Comparison of ENCODE assay signal across 1 cellular context in the genomic region with DNA sequence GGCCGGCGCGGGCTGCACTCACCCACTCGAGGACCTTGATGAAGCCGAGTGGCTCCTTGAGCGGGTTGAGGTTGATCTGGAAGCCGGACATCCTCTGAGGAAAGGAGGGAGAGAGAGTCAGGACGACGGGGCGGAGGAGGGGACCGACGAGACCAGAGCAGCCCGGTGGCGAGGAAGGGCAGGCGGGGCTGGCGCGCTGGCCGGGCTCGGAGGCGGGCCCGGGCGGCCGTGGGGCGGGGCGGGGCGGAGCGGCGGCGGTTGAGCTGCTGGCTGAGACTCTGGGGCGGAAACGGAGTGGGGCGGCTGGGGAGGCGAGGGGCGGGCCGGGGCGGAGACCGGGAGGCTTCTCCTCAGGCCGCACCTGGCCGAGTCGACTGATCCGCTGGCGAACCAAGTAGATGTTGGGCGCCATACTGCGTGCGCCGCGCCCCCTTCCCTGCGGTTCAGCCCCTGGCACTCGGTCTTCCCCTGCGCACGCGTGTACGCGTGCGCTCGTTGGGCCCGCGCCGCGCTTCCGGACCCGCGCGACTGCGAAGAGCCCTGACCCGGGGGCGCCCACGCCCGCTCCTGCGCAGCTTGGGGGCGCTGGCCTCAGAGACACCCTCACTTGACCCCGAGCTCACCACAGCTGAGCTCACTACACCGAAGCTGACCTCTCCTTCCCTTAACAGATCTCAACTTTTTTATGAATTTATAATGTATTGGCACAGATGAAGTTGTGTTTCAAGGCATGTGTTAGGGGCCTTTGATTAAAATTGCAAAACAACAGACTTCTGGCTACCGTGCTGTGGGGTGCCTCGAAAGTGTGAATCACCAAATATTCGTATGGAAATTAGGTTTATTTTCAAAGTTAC.
A peak's percentile ranks its signal among the peaks of the same experiment; 100 is the strongest.
TF ChIP-seq lines count a peak whose summit lies in the region.

Gene SYPL1, minus strand, starts transcription at position 195 of the 854 bp plus-strand sequence. Its CDS starts 104 bp downstream, at position 91.

TF ChIP-seq in GM12878, 131 proteins besides CTCF, POLR2A, EP300 and RAD21 (continued from another document and continues in another):
- TF ChIP-seq, protein P1, sequence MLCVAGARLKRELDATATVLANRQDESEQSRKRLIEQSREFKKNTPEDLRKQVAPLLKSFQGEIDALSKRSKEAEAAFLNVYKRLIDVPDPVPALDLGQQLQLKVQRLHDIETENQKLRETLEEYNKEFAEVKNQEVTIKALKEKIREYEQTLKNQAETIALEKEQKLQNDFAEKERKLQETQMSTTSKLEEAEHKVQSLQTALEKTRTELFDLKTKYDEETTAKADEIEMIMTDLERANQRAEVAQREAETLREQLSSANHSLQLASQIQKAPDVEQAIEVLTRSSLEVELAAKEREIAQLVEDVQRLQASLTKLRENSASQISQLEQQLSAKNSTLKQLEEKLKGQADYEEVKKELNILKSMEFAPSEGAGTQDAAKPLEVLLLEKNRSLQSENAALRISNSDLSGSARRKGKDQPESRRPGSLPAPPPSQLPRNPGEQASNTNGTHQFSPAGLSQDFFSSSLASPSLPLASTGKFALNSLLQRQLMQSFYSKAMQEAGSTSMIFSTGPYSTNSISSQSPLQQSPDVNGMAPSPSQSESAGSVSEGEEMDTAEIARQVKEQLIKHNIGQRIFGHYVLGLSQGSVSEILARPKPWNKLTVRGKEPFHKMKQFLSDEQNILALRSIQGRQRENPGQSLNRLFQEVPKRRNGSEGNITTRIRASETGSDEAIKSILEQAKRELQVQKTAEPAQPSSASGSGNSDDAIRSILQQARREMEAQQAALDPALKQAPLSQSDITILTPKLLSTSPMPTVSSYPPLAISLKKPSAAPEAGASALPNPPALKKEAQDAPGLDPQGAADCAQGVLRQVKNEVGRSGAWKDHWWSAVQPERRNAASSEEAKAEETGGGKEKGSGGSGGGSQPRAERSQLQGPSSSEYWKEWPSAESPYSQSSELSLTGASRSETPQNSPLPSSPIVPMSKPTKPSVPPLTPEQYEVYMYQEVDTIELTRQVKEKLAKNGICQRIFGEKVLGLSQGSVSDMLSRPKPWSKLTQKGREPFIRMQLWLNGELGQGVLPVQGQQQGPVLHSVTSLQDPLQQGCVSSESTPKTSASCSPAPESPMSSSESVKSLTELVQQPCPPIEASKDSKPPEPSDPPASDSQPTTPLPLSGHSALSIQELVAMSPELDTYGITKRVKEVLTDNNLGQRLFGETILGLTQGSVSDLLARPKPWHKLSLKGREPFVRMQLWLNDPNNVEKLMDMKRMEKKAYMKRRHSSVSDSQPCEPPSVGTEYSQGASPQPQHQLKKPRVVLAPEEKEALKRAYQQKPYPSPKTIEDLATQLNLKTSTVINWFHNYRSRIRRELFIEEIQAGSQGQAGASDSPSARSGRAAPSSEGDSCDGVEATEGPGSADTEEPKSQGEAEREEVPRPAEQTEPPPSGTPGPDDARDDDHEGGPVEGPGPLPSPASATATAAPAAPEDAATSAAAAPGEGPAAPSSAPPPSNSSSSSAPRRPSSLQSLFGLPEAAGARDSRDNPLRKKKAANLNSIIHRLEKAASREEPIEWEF (IDR thresholded peaks at IDR 0.05; ENCODE audit: insufficient replicate concordance, low read depth, low read length), result no peak
- TF ChIP-seq USF1 (IDR thresholded peaks at IDR 0.05; ENCODE audit: borderline replicate concordance, extremely low read length, insufficient read depth, low read depth, low read length) (no peak), JUNB (IDR thresholded peaks at IDR 0.05) (no peak), KLF5 (IDR thresholded peaks at IDR 0.05; ENCODE audit: partially characterized antibody) (no peak), ELK1 (IDR thresholded peaks at IDR 0.05; ENCODE audit: low read depth, low read length) (0 out of 2 replicates have a peak, but pooled peaks have one; percentile 24), ZNF24 (IDR thresholded peaks at IDR 0.05) (no peak), SREBF1 (IDR thresholded peaks at IDR 0.05; ENCODE audit: low read length) (no peak), EED (IDR thresholded peaks at IDR 0.05; ENCODE audit: low read depth) (no peak), ZNF384 (IDR thresholded peaks at IDR 0.05; ENCODE audit: borderline replicate concordance, low read depth, low read length) (no peak), NR2F1 (conservative IDR thresholded peaks at IDR 0.05) (peak; percentile 97), SIX5 (IDR thresholded peaks at IDR 0.05; ENCODE audit: low read depth, low read length, severe bottlenecking) (no peak), SMARCA5 (IDR thresholded peaks at IDR 0.05) (no peak; the same call in 1 of the 2 replicates), RELA (IDR thresholded peaks at IDR 0.05; ENCODE audit: borderline replicate concordance, partially characterized antibody) (peak; percentile 43), WRNIP1 (IDR thresholded peaks at IDR 0.05; ENCODE audit: borderline replicate concordance, low read depth, low read length) (no peak), CHD2 (IDR thresholded peaks at IDR 0.05; ENCODE audit: borderline replicate concordance, low read depth, low read length) (no peak), ZBTB40 (IDR thresholded peaks at IDR 0.05; ENCODE audit: borderline replicate concordance) (no peak; the same call in 1 of the 2 replicates), DPF2 (IDR thresholded peaks at IDR 0.05) (peak; percentile 8), TARDBP (IDR thresholded peaks at IDR 0.05; ENCODE audit: borderline replicate concordance) (no peak; the same call in 1 of the 2 replicates), BHLHE40 (IDR thresholded peaks at IDR 0.05; ENCODE audit: borderline replicate concordance in 1 of 2, low read depth in 2 of 2, low read length in 1 of 2) (peak; percentile 79 to 91), ZBTB33 (IDR thresholded peaks at IDR 0.05) (no peak), BACH1 (IDR thresholded peaks at IDR 0.05; ENCODE audit: borderline replicate concordance) (peak; percentile 95), ZBED1 (IDR thresholded peaks at IDR 0.05; ENCODE audit: borderline replicate concordance) (no peak), JUND (IDR thresholded peaks at IDR 0.05; ENCODE audit: low read depth, low read length) (no peak), HDAC2 (IDR thresholded peaks at IDR 0.05) (no peak), ZZZ3 (IDR thresholded peaks at IDR 0.05; ENCODE audit: control insufficient read depth, insufficient read length, low read depth) (no peak), SIN3A (IDR thresholded peaks at IDR 0.05; ENCODE audit: low read depth, low read length) (no peak), GABPA (IDR thresholded peaks at IDR 0.05; ENCODE audit: low read depth) (no peak)
- TF ChIP-seq, protein P2, sequence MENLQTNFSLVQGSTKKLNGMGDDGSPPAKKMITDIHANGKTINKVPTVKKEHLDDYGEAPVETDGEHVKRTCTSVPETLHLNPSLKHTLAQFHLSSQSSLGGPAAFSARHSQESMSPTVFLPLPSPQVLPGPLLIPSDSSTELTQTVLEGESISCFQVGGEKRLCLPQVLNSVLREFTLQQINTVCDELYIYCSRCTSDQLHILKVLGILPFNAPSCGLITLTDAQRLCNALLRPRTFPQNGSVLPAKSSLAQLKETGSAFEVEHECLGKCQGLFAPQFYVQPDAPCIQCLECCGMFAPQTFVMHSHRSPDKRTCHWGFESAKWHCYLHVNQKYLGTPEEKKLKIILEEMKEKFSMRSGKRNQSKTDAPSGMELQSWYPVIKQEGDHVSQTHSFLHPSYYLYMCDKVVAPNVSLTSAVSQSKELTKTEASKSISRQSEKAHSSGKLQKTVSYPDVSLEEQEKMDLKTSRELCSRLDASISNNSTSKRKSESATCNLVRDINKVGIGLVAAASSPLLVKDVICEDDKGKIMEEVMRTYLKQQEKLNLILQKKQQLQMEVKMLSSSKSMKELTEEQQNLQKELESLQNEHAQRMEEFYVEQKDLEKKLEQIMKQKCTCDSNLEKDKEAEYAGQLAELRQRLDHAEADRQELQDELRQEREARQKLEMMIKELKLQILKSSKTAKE (IDR thresholded peaks at IDR 0.05; ENCODE audit: low read depth, poor library complexity, severe bottlenecking), result no peak
- TF ChIP-seq, protein P3, sequence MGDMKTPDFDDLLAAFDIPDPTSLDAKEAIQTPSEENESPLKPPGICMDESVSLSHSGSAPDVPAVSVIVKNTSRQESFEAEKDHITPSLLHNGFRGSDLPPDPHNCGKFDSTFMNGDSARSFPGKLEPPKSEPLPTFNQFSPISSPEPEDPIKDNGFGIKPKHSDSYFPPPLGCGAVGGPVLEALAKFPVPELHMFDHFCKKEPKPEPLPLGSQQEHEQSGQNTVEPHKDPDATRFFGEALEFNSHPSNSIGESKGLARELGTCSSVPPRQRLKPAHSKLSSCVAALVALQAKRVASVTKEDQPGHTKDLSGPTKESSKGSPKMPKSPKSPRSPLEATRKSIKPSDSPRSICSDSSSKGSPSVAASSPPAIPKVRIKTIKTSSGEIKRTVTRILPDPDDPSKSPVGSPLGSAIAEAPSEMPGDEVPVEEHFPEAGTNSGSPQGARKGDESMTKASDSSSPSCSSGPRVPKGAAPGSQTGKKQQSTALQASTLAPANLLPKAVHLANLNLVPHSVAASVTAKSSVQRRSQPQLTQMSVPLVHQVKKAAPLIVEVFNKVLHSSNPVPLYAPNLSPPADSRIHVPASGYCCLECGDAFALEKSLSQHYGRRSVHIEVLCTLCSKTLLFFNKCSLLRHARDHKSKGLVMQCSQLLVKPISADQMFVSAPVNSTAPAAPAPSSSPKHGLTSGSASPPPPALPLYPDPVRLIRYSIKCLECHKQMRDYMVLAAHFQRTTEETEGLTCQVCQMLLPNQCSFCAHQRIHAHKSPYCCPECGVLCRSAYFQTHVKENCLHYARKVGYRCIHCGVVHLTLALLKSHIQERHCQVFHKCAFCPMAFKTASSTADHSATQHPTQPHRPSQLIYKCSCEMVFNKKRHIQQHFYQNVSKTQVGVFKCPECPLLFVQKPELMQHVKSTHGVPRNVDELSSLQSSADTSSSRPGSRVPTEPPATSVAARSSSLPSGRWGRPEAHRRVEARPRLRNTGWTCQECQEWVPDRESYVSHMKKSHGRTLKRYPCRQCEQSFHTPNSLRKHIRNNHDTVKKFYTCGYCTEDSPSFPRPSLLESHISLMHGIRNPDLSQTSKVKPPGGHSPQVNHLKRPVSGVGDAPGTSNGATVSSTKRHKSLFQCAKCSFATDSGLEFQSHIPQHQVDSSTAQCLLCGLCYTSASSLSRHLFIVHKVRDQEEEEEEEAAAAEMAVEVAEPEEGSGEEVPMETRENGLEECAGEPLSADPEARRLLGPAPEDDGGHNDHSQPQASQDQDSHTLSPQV (IDR thresholded peaks at IDR 0.05), result no peak
